Comparison of ENCODE assay signal across 12 cellular contexts in the genomic region with DNA sequence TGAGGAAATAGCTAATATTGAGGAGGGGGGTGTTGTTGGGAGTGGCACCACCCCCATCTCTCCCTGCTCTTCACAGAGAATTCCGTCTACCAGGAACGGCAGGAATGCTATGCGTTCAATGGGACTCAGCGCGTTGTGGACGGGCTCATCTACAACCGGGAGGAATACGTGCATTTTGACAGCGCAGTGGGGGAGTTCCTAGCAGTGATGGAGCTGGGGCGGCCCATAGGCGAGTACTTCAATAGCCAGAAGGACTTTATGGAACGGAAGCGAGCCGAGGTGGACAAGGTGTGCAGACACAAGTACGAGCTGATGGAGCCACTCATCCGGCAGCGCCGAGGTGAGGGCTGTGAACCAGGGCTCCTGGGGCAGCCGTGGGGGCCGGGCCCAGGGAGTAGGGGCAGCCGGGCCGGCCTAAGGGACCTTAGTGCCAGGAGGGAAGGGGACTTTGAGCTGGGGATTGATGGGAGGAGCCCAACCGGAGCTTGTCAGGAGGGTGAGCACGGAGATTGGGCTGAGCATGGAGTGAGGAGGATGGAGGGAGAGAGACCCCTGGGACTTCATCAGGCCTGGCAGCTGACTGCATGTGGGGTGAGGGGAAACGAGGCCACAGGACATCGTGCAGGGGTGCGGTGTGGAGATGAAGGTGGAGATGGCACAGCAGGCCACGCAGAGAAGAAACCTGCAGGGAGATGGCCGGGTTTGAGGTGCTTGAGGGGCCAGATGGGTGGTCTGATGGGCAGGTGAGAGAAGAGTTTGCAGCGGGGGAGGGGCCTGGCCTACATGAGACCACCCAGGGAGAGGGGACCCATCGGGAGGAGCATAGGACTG. TPM values are rescaled to one million over a fixed set of nuclear protein-coding genes. Genes with fewer than 3 reads are reported as not detected.
A peak's percentile ranks its signal among the peaks of the same experiment; 100 is the strongest.
DNase-seq lines count a peak whose midpoint lies in the region; TF ChIP-seq lines count a peak whose summit lies in the region.
"Had no signal": no experiment of that assay in that cellular context is flagged by ENCODE, and none has a peak within 500 bp of the region (broad histone marks: within the 10 kb centered on the region; RNA-seq: fewer than 3 reads in every experiment).

No MANE protein-coding gene starts in this region.

- H3K4me1 ChIP-seq in adipocyte (ENCODE audit: control insufficient read depth, insufficient read depth, low read length) = no peaks in the 10 kb centered on the region
- H3K4me1 ChIP-seq in mesenchymal stem cell (ENCODE audit: control insufficient read depth, insufficient read depth, low read depth, low read length) = peaks cover 4% of the 10 kb centered on the region
- H3K4me1 ChIP-seq in Peyer's patch = peaks cover 0 to 9% (median 0%) of the 10 kb centered on the region in 4 donors

- no peak overlapping the region for H3K23ac ChIP-seq in mesenchymal stem cell (ENCODE audit: low read length in 2 of 2)

- no peak overlapping the region for H3K4me3 ChIP-seq in adipocyte (ENCODE audit: low read length)
- H3K4me3 ChIP-seq in mesenchymal stem cell (ENCODE audit: insufficient read depth in 1 of 2, low read depth in 1 of 2, low read length in 2 of 2) = peak overlapping the region in 1 of 2 experiments; percentile 33
- H3K4me3 ChIP-seq in Peyer's patch = no peak overlapping the region
- H3K4me3 ChIP-seq: ovary had no signal

- H3K27me3 ChIP-seq in adipocyte (replicated peaks; ENCODE audit: control insufficient read depth, insufficient read depth, low read length) (peaks cover 42% of the 10 kb centered on the region), mesenchymal stem cell (ENCODE audit: control insufficient read depth in 1 of 2, insufficient read depth in 1 of 2, low read length in 2 of 2) (peaks cover 72 to 84% of the 10 kb centered on the region in 2 experiments), Peyer's patch (peaks cover 0 to 16% of the 10 kb centered on the region in 2 donors)
- H3K27me3 ChIP-seq: ovary had no signal

- H2BK5ac ChIP-seq in mesenchymal stem cell (ENCODE audit: low read depth, low read length, poor library complexity, severe bottlenecking) = no peak overlapping the region

- no peak for TF ChIP-seq POLR2A in Peyer's patch (IDR thresholded peaks at IDR 0.05)

- no peak overlapping the region for H3K9ac ChIP-seq in adipocyte (ENCODE audit: low read length)
- peak overlapping the region; percentile 11 for H3K9ac ChIP-seq in mesenchymal stem cell (ENCODE audit: low read length)

- 2% methylated on average over 31 of the region's 31 CpGs for WGBS in mesenchymal stem cell

- H2AK5ac ChIP-seq in mesenchymal stem cell (ENCODE audit: low read length, severe bottlenecking) = no peak overlapping the region

- H2BK15ac ChIP-seq in mesenchymal stem cell (ENCODE audit: low read depth, poor library complexity, severe bottlenecking) = no peak overlapping the region

- no peak overlapping the region for H4K91ac ChIP-seq in mesenchymal stem cell (ENCODE audit: low read length)

- no peak overlapping the region for H3K27ac ChIP-seq in mesenchymal stem cell (ENCODE audit: low read length, poor library complexity, severe bottlenecking)
- H3K27ac ChIP-seq in Peyer's patch = no peak overlapping the region
- H3K27ac ChIP-seq: epithelial cell of prostate, ovary had no signal

- TF ChIP-seq CTCF in Peyer's patch (IDR thresholded peaks at IDR 0.05) = no peak

- no peaks in the 10 kb centered on the region for H3K9me3 ChIP-seq in adipocyte (ENCODE audit: control insufficient read depth, low read length)
- H3K9me3 ChIP-seq in mesenchymal stem cell (ENCODE audit: control insufficient read depth, low read length) = no peaks in the 10 kb centered on the region
- no peaks in the 10 kb centered on the region for H3K9me3 ChIP-seq in Peyer's patch
- H3K9me3 ChIP-seq: ovary had no signal

- no peaks in the 10 kb centered on the region for H3K79me1 ChIP-seq in mesenchymal stem cell (replicated peaks; ENCODE audit: low read length, poor library complexity, severe bottlenecking)

- H2BK12ac ChIP-seq in mesenchymal stem cell (ENCODE audit: low read length in 2 of 2) = no peak overlapping the region

- in situ Hi-C loops in G401 (cut with HindIII; ENCODE audit: low sequenced_read_pairs) = no loop called here

- H3K4ac ChIP-seq in mesenchymal stem cell (ENCODE audit: low read depth in 1 of 2, low read length in 2 of 2) = no peak overlapping the region

- no peak overlapping the region for H3K18ac ChIP-seq in mesenchymal stem cell (ENCODE audit: low read depth in 1 of 2, low read length in 2 of 2)

- H3K4me2 ChIP-seq in mesenchymal stem cell (ENCODE audit: low read length, poor library complexity, severe bottlenecking) = no peak overlapping the region

- DNase-seq in Ammon's horn (ENCODE audit: low spot score) (peak; percentile 38), G401 (ENCODE audit: low spot score) (peak; percentile 79), adipocyte (ENCODE audit: low read depth) (peak; percentile 34), mesenchymal stem cell (peak; percentile 3), MV-4-11 (lab: John Stamatoyannopoulos, UW) (no peak), Peyer's patch (no peak), GF-D8 (lab: John Stamatoyannopoulos, UW) (no peak)
- DNase-seq in stimulated activated CD8-positive, alpha-beta memory T cell treated with anti-CD3 and anti-CD28 coated beads, Interleukin-4, amount 100 ng/mL, for 48 hours = no peak
- DNase-seq: amniotic stem cell, DMS79, ovary had no signal

- H3K14ac ChIP-seq in mesenchymal stem cell (ENCODE audit: low read length in 2 of 2) = no peak overlapping the region

- H3K36me3 ChIP-seq in adipocyte (ENCODE audit: control insufficient read depth, insufficient read depth, low read length, severe bottlenecking) = no peaks in the 10 kb centered on the region
- H3K36me3 ChIP-seq in mesenchymal stem cell (ENCODE audit: control insufficient read depth in 1 of 2, insufficient read depth in 2 of 2, low read depth in 1 of 2, low read length in 2 of 2) = no peaks in the 10 kb centered on the region
- no peaks in the 10 kb centered on the region for H3K36me3 ChIP-seq in Peyer's patch
- H3K36me3 ChIP-seq: ovary had no signal

- no peak overlapping the region for H2BK120ac ChIP-seq in mesenchymal stem cell (ENCODE audit: low read depth, low read length)

- H2AFZ ChIP-seq in mesenchymal stem cell (ENCODE audit: low read depth, low read length) = no peak overlapping the region

- no peak overlapping the region for H4K8ac ChIP-seq in mesenchymal stem cell (ENCODE audit: low read length)

RNA-seq across cellular contexts. Expression of gene HLA-DPB1, which starts 41.3 kb away (rescaled TPM):
- total RNA-seq in G401 (2014; rRNA removed; shearing (Covaris generic)) = not detected in 2 replicates
- polyA plus RNA-seq in mesenchymal stem cell (2013, experiment 1 of 2) = 10.6 TPM
- polyA plus RNA-seq in mesenchymal stem cell (2013, experiment 2 of 2) = 8.7 TPM
- 100 to 1,000 TPM in 1 of 4 donors, 10 to 100 TPM in 2, 1 to 10 TPM in 1; 9.5 to 104 (median 19.7) TPM for total RNA-seq in Peyer's patch

RNA-seq across cellular contexts. Expression of gene HLA-DPA1, which starts 43.6 kb away (rescaled TPM):
- not detected in 2 replicates for total RNA-seq in G401 (2014; rRNA removed; shearing (Covaris generic))
- polyA plus RNA-seq in mesenchymal stem cell (2013, experiment 1 of 2) = 3.1 TPM
- polyA plus RNA-seq in mesenchymal stem cell (2013, experiment 2 of 2) = 2.4 TPM
- 10 to 100 TPM; 14.6 to 70.1 (median 50.4) TPM for total RNA-seq in Peyer's patch

Comparison
In these comparisons a context has a peak if more than half of its experiments do, and no peak if none do; other contexts are left out.
1. DNase-seq: peak in Ammon's horn (single experiment), G401 (single experiment), adipocyte (single experiment) and mesenchymal stem cell (single experiment); none in MV-4-11 (single experiment), stimulated activated CD8-positive, alpha-beta memory T cell treated with anti-CD3 and anti-CD28 coated beads, Interleukin-4, amount 100 ng/mL, for 48 hours (single experiment), Peyer's patch (0 of 3) and GF-D8 (single experiment).
2. RNA of gene HLA-DPB1, which starts 41.3 kb away (total RNA-seq): 9.5 to 104 TPM in Peyer's patch; not detected in G401; every median in the first group is over 10 times any median in the second.
3. RNA of gene HLA-DPA1, which starts 43.6 kb away (total RNA-seq): 14.6 to 70.1 TPM in Peyer's patch; not detected in G401; every median in the first group is over 10 times any median in the second.